Comparison of ENCODE assay signal across 16 cellular contexts in genomic region chr16:3720418-3720817, GRCh38.
"Had no signal": no experiment of that assay in that cellular context is flagged by ENCODE, and none has a peak within 500 bp of the region (broad histone marks: within the 10 kb centered on the region; RNA-seq: fewer than 3 reads in every experiment).

No MANE protein-coding gene starts in this region.

- H3K36me3 Mint-ChIP-seq: immature natural killer cell had no signal

- H3K9me3 ChIP-seq: esophagus squamous epithelium, gastroesophageal sphincter, ovary, suprapubic skin, thyroid gland had no signal

- H3K4me3 ChIP-seq: esophagus squamous epithelium, gastroesophageal sphincter, ovary, suprapubic skin, thyroid gland had no signal

- H3K27me3 Mint-ChIP-seq: type B pancreatic cell had no signal

- DNase-seq: effector memory CD4-positive, alpha-beta T cell; esophagus squamous epithelium; foreskin fibroblast; immature natural killer cell; left colon; mammary epithelial cell; ovary; right cardiac atrium; small intestine; stimulated activated CD4-positive, alpha-beta T cell treated with anti-CD3 and anti-CD28 coated beads, Interleukin-12 subunit alpha, Interleukin-12 subunit beta, amount 100 ng/mL, for 4 hours; stimulated activated CD4-positive, alpha-beta T cell treated with anti-CD3 and anti-CD28 coated beads, Interleukin-2, amount 100 ng/mL, for 48 hours; stimulated activated naive CD8-positive, alpha-beta T cell treated with anti-CD3 and anti-CD28 coated beads, Interleukin-15, Interleukin-2, amounts not matched to agents 100 U/mL and 50 U/mL, for 24 hours; thyroid gland had no signal

- H3K27me3 ChIP-seq: esophagus squamous epithelium, gastroesophageal sphincter, ovary, suprapubic skin, thyroid gland had no signal

- H3K27ac Mint-ChIP-seq: immature natural killer cell, type B pancreatic cell had no signal

- H3K9me3 Mint-ChIP-seq: immature natural killer cell, type B pancreatic cell had no signal

- H3K36me3 ChIP-seq: gastroesophageal sphincter, ovary, suprapubic skin, thyroid gland had no signal

- ATAC-seq: gastroesophageal sphincter; left colon; right cardiac atrium; stimulated activated naive CD8-positive, alpha-beta T cell treated with anti-CD3 and anti-CD28 coated beads, Interleukin-15, Interleukin-2, amounts not matched to agents 100 U/mL and 50 U/mL, for 24 hours had no signal

- H3K27ac ChIP-seq: esophagus squamous epithelium, gastroesophageal sphincter, ovary, suprapubic skin, thyroid gland had no signal
